Comparison of ENCODE assay signal across 21 cellular contexts in the genomic region with DNA sequence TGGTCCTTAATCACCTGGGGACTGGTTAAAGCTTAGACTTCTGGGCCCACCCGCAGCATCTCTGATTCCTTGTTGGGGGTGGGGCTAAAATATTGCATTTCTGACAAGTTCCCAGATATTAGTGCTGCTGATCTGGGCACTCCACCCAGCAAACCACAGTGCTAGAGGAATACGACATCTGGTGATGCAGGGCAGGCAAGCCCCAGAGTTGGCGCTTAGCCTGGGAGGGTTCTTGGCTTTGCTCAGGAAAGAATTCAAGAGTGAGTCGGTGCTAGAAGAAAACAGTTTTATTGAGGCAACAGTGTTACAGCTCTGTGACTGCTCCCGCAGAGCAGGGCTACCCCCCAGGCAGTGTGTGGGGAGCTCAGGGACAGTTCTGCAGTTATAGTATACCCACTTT.
A peak's percentile ranks its signal among the peaks of the same experiment; 100 is the strongest.
DNase-seq lines count a peak whose midpoint lies in the region; ATAC-seq and TF ChIP-seq lines count a peak whose summit lies in the region.
"Had no signal": no experiment of that assay in that cellular context is flagged by ENCODE, and none has a peak within 500 bp of the region (broad histone marks: within the 10 kb centered on the region; RNA-seq: fewer than 3 reads in every experiment).

No MANE protein-coding gene starts in this region.

- H3K27ac ChIP-seq in sigmoid colon = peak overlapping the region in 3 of 4 donors; percentile 57 to 72 (median 70)
- H3K27ac ChIP-seq: A549, C4-2B, HL-60 had no signal

- H3K27me3 Mint-ChIP-seq in HFFc6 (ENCODE audit: insufficient read depth) = peaks cover 37% of the 10 kb centered on the region

- H3K27ac Mint-ChIP-seq in HFFc6 = no peak overlapping the region

- ATAC-seq in HG03280 (IDR thresholded peaks at IDR 0.05; ENCODE audit: unreplicated experiment) (no peak), HG02678 (IDR thresholded peaks at IDR 0.05; ENCODE audit: unreplicated experiment) (no peak)
- ATAC-seq: A549, GM12878, SK-N-SH treated with all-trans-retinoic acid at 6 μM for 48 hours had no signal

- H3K4me3 Mint-ChIP-seq in HFFc6 = no peak overlapping the region

- DNase-seq in AG10803 (ENCODE audit: low read depth) (peak; percentile 79), MG63 (peak; percentile 50), fibroblast of the conjunctiva (ENCODE audit: low read depth) (peak; percentile 30), sigmoid colon (peak; percentile 91), HFFc6 (no peak)
- DNase-seq: AML-193, GF-D8, IMR-90, NCI-H1436, NCI-H1930, NCI-H345, NCI-H524 treated with DMSO at 0.1 percent for 48 hours, RPMI8226, SIG-M5 had no signal

- no peak for TF ChIP-seq POLR2A in sigmoid colon (IDR thresholded peaks at IDR 0.05)

- H3K36me3 ChIP-seq in MG63 (no peaks in the 10 kb centered on the region), sigmoid colon (no peaks in the 10 kb centered on the region)

- intact Hi-C loops in sigmoid colon (cut with DNase I) = loop anchor here (2.0 to 5.0 kb wide), 2 partner anchors 25 to 52 kb away; no protein-coding TSS in a partner anchor

- TF ChIP-seq EP300 in sigmoid colon (IDR thresholded peaks at IDR 0.05) = no peak

- H3K4me1 Mint-ChIP-seq in HFFc6 (ENCODE audit: low read depth) = no peaks in the 10 kb centered on the region

- TF ChIP-seq CTCF in AG10803 (conservative IDR thresholded peaks at IDR 0.05; ENCODE audit: low read length) (no peak), sigmoid colon (IDR thresholded peaks at IDR 0.05) (no peak), HFFc6 (IDR thresholded peaks at IDR 0.05) (no peak)

- H3K4me1 ChIP-seq in sigmoid colon = peaks cover 0 to 58% (median 50%) of the 10 kb centered on the region in 4 donors
- H3K4me1 ChIP-seq: A549 had no signal

- 73 to 79% methylated on average over 5 of the region's 5 CpGs for WGBS in sigmoid colon, 2 donors

- H3K4me3 ChIP-seq in AG10803 (ENCODE audit: low read length) = no peak overlapping the region
- no peak overlapping the region for H3K4me3 ChIP-seq in MG63
- no peak overlapping the region for H3K4me3 ChIP-seq in sigmoid colon
- H3K4me3 ChIP-seq: A549, GM12878 had no signal

- H3K27me3 ChIP-seq in MG63 (peaks cover 10% of the 10 kb centered on the region), sigmoid colon (no peaks in the 10 kb centered on the region)

- H3K9me3 Mint-ChIP-seq in HFFc6 = no peaks in the 10 kb centered on the region

- no peaks in the 10 kb centered on the region for H3K36me3 Mint-ChIP-seq in HFFc6 (ENCODE audit: low read depth)

- H3K9me3 ChIP-seq in MG63 (no peaks in the 10 kb centered on the region), sigmoid colon (no peaks in the 10 kb centered on the region)
- H3K9me3 ChIP-seq: A549 had no signal
